ENCODE assay signal across 1 cellular context in the genomic region with DNA sequence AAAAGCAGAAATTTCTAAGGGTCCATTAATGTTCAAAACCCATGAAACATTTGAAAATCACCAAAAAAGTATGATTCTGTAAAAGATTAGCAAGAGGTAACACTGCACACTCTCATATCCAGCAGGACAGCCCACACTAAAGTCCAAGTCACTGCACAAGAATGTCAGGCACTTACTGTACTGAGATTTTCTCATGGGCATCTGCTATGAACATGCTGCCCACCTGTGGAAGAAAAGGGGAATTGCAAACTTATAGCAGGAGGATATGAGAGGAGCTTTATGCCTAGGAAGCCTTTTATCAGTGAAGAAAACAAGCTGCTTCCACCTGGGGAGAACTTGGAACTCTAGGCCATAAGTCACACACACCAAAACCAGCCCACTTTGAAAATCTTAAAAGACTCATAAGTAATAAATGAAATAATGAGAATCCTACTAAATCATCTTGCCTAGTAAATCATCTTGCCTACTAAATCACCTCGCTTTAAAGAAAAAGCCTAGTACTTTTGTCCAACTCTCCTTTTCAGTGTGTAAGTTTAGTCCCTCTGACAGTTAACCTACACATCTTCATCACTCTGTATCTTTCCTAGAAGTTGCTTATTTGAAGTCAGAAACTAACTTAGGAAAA.
TF ChIP-seq lines count a peak whose summit lies in the region.

No MANE protein-coding gene starts in this region.

TF ChIP-seq in HepG2, 621 proteins besides CTCF, POLR2A, EP300 and RAD21 (continued from another document and continues in another):
- TF ChIP-seq, protein P1, sequence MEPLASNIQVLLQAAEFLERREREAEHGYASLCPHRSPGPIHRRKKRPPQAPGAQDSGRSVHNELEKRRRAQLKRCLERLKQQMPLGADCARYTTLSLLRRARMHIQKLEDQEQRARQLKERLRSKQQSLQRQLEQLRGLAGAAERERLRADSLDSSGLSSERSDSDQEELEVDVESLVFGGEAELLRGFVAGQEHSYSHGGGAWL (CRISPR knock-in tag; IDR thresholded peaks at IDR 0.05): no peak
- TF ChIP-seq ZNF382 (CRISPR knock-in tag; IDR thresholded peaks at IDR 0.05; ENCODE audit: borderline replicate concordance) (no peak), ZNF180 (CRISPR knock-in tag; IDR thresholded peaks at IDR 0.05; ENCODE audit: borderline replicate concordance, low read depth) (no peak), ZKSCAN5 (CRISPR knock-in tag; IDR thresholded peaks at IDR 0.05) (no peak), TRIM24 (CRISPR knock-in tag; IDR thresholded peaks at IDR 0.05) (no peak), FOXK1 (CRISPR knock-in tag; IDR thresholded peaks at IDR 0.05; ENCODE audit: borderline replicate concordance, low read depth) (0 out of 2 replicates have a peak, but pooled peaks have one; percentile 16), SMAD3 (CRISPR knock-in tag; IDR thresholded peaks at IDR 0.05) (no peak), EHMT2 (IDR thresholded peaks at IDR 0.05; ENCODE audit: borderline replicate concordance, low read depth, low read length) (no peak), MEIS1 (CRISPR knock-in tag; IDR thresholded peaks at IDR 0.05; ENCODE audit: borderline replicate concordance) (no peak), SIN3A (IDR thresholded peaks at IDR 0.05; ENCODE audit: borderline replicate concordance, low read depth, low read length) (no peak), ATF7-NPFF (CRISPR knock-in tag; IDR thresholded peaks at IDR 0.05; ENCODE audit: low read depth) (no peak), HINFP (CRISPR knock-in tag; IDR thresholded peaks at IDR 0.05; ENCODE audit: low read depth) (no peak), HNF1B (CRISPR knock-in tag; IDR thresholded peaks at IDR 0.05) (no peak), THAP11 (CRISPR knock-in tag; IDR thresholded peaks at IDR 0.05) (0 out of 2 replicates have a peak, but pooled peaks have one; percentile 36), TFE3 (CRISPR knock-in tag; IDR thresholded peaks at IDR 0.05) (peak; percentile 39; the same call in 1 of the 2 replicates), STAG1 (CRISPR knock-in tag; IDR thresholded peaks at IDR 0.05) (peak; percentile 95), CREM (IDR thresholded peaks at IDR 0.05) (no peak), CREM (CRISPR knock-in tag; IDR thresholded peaks at IDR 0.05) (no peak), HMG20B (CRISPR knock-in tag; conservative IDR thresholded peaks at IDR 0.05) (no peak), FOXO4 (CRISPR knock-in tag; conservative IDR thresholded peaks at IDR 0.05) (no peak), ZMYM2 (CRISPR knock-in tag; IDR thresholded peaks at IDR 0.05) (no peak), ZNF430 (CRISPR knock-in tag; IDR thresholded peaks at IDR 0.05) (no peak), ZNF33A (CRISPR knock-in tag; IDR thresholded peaks at IDR 0.05; ENCODE audit: borderline replicate concordance) (no peak), ZNF331 (CRISPR knock-in tag; IDR thresholded peaks at IDR 0.05) (peak; percentile 23; the same call in 1 of the 2 replicates), HOXA7 (CRISPR knock-in tag; IDR thresholded peaks at IDR 0.05) (no peak), FOXP1 (IDR thresholded peaks at IDR 0.05) (no peak), FOXP1 (CRISPR knock-in tag; IDR thresholded peaks at IDR 0.05) (0 out of 2 replicates have a peak, but pooled peaks have one; percentile 6)
- TF ChIP-seq, protein P2, sequence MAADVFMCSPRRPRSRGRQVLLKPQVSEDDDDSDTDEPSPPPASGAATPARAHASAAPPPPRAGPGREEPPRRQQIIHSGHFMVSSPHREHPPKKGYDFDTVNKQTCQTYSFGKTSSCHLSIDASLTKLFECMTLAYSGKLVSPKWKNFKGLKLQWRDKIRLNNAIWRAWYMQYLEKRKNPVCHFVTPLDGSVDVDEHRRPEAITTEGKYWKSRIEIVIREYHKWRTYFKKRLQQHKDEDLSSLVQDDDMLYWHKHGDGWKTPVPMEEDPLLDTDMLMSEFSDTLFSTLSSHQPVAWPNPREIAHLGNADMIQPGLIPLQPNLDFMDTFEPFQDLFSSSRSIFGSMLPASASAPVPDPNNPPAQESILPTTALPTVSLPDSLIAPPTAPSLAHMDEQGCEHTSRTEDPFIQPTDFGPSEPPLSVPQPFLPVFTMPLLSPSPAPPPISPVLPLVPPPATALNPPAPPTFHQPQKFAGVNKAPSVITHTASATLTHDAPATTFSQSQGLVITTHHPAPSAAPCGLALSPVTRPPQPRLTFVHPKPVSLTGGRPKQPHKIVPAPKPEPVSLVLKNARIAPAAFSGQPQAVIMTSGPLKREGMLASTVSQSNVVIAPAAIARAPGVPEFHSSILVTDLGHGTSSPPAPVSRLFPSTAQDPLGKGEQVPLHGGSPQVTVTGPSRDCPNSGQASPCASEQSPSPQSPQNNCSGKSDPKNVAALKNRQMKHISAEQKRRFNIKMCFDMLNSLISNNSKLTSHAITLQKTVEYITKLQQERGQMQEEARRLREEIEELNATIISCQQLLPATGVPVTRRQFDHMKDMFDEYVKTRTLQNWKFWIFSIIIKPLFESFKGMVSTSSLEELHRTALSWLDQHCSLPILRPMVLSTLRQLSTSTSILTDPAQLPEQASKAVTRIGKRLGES (CRISPR knock-in tag; IDR thresholded peaks at IDR 0.05; ENCODE audit: borderline replicate concordance): no peak
- TF ChIP-seq, protein P3, sequence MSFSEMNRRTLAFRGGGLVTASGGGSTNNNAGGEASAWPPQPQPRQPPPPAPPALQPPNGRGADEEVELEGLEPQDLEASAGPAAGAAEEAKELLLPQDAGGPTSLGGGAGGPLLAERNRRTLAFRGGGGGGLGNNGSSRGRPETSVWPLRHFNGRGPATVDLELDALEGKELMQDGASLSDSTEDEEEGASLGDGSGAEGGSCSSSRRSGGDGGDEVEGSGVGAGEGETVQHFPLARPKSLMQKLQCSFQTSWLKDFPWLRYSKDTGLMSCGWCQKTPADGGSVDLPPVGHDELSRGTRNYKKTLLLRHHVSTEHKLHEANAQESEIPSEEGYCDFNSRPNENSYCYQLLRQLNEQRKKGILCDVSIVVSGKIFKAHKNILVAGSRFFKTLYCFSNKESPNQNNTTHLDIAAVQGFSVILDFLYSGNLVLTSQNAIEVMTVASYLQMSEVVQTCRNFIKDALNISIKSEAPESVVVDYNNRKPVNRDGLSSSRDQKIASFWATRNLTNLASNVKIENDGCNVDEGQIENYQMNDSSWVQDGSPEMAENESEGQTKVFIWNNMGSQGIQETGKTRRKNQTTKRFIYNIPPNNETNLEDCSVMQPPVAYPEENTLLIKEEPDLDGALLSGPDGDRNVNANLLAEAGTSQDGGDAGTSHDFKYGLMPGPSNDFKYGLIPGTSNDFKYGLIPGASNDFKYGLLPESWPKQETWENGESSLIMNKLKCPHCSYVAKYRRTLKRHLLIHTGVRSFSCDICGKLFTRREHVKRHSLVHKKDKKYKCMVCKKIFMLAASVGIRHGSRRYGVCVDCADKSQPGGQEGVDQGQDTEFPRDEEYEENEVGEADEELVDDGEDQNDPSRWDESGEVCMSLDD (CRISPR knock-in tag; IDR thresholded peaks at IDR 0.05; ENCODE audit: borderline replicate concordance): no peak
- TF ChIP-seq, protein P4, sequence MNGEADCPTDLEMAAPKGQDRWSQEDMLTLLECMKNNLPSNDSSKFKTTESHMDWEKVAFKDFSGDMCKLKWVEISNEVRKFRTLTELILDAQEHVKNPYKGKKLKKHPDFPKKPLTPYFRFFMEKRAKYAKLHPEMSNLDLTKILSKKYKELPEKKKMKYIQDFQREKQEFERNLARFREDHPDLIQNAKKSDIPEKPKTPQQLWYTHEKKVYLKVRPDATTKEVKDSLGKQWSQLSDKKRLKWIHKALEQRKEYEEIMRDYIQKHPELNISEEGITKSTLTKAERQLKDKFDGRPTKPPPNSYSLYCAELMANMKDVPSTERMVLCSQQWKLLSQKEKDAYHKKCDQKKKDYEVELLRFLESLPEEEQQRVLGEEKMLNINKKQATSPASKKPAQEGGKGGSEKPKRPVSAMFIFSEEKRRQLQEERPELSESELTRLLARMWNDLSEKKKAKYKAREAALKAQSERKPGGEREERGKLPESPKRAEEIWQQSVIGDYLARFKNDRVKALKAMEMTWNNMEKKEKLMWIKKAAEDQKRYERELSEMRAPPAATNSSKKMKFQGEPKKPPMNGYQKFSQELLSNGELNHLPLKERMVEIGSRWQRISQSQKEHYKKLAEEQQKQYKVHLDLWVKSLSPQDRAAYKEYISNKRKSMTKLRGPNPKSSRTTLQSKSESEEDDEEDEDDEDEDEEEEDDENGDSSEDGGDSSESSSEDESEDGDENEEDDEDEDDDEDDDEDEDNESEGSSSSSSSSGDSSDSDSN (CRISPR knock-in tag; IDR thresholded peaks at IDR 0.05): no peak
- TF ChIP-seq, protein P5, sequence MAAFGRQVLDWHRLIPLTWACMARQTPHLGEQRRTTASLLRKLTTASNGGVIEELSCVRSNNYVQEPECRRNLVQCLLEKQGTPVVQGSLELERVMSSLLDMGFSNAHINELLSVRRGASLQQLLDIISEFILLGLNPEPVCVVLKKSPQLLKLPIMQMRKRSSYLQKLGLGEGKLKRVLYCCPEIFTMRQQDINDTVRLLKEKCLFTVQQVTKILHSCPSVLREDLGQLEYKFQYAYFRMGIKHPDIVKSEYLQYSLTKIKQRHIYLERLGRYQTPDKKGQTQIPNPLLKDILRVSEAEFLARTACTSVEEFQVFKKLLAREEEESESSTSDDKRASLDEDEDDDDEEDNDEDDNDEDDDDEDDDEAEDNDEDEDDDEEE (CRISPR knock-in tag; IDR thresholded peaks at IDR 0.05): no peak
- TF ChIP-seq, protein P6, sequence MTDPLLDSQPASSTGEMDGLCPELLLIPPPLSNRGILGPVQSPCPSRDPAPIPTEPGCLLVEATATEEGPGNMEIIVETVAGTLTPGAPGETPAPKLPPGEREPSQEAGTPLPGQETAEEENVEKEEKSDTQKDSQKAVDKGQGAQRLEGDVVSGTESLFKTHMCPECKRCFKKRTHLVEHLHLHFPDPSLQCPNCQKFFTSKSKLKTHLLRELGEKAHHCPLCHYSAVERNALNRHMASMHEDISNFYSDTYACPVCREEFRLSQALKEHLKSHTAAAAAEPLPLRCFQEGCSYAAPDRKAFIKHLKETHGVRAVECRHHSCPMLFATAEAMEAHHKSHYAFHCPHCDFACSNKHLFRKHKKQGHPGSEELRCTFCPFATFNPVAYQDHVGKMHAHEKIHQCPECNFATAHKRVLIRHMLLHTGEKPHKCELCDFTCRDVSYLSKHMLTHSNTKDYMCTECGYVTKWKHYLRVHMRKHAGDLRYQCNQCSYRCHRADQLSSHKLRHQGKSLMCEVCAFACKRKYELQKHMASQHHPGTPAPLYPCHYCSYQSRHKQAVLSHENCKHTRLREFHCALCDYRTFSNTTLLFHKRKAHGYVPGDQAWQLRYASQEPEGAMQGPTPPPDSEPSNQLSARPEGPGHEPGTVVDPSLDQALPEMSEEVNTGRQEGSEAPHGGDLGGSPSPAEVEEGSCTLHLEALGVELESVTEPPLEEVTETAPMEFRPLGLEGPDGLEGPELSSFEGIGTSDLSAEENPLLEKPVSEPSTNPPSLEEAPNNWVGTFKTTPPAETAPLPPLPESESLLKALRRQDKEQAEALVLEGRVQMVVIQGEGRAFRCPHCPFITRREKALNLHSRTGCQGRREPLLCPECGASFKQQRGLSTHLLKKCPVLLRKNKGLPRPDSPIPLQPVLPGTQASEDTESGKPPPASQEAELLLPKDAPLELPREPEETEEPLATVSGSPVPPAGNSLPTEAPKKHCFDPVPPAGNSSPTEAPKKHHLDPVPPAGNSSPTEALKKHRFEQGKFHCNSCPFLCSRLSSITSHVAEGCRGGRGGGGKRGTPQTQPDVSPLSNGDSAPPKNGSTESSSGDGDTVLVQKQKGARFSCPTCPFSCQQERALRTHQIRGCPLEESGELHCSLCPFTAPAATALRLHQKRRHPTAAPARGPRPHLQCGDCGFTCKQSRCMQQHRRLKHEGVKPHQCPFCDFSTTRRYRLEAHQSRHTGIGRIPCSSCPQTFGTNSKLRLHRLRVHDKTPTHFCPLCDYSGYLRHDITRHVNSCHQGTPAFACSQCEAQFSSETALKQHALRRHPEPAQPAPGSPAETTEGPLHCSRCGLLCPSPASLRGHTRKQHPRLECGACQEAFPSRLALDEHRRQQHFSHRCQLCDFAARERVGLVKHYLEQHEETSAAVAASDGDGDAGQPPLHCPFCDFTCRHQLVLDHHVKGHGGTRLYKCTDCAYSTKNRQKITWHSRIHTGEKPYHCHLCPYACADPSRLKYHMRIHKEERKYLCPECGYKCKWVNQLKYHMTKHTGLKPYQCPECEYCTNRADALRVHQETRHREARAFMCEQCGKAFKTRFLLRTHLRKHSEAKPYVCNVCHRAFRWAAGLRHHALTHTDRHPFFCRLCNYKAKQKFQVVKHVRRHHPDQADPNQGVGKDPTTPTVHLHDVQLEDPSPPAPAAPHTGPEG (CRISPR knock-in tag; IDR thresholded peaks at IDR 0.05): no peak
